Comparison of ENCODE assay signal across 8 cellular contexts in the genomic region with DNA sequence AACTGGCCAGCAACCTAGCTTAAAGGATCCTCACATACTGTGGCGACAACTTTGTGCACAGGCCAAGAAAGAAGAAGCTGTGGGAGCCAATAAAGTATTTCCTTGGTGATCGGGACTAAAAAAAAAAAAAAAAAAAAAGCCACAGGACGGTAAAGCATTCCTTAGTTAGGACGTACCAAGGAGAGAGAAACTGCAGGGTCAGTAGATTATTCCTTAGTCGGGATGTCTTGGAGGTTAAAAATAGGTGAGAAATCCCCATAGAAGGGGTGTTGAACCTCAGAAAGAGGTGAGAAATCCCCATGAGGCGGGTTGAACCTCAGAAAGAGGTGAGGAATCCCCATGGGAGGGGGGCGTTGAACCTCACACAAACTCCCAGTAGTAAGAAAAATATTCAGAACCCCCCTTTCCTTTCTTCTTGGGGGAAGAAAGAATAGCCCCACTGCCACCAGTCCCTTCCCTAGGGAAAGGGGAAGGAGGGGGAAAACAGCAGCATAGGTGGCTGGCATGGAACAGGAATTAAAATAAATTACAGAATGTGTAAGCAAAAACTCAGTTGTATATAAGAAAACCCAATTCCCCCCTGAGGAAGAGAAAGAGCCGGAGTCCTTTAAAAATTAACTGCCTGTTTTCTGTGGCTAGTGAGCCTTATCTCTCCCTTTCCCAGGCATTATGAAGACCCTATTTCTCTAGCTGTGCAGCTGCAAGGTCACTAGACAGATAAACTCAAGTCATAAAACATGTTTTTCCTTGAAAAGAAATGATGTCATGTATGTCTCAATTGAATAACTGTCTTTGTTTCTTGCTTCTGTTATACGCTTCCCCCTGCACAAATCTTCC. TPM values are rescaled to one million over a fixed set of nuclear protein-coding genes. Genes with fewer than 3 reads are reported as not detected.
DNase-seq lines count a peak whose midpoint lies in the region; ATAC-seq, FAIRE-seq and TF ChIP-seq lines count a peak whose summit lies in the region.

No MANE protein-coding gene starts in this region.

- peak overlapping the region; percentile 92 for H3K27ac ChIP-seq in parathyroid adenoma
- H3K27ac ChIP-seq in naive thymus-derived CD4-positive, alpha-beta T cell (ENCODE audit: low read depth, low read length) = no peak overlapping the region

- no peaks in the 10 kb centered on the region for H3K27me3 ChIP-seq in parathyroid adenoma (ENCODE audit: control insufficient read depth, insufficient read depth, low read length)
- H3K27me3 ChIP-seq in naive thymus-derived CD4-positive, alpha-beta T cell (ENCODE audit: control insufficient read depth in 2 of 2, insufficient read depth in 2 of 2, low read length in 2 of 2) = no peaks in the 10 kb centered on the region

- no peak overlapping the region for H3K9ac ChIP-seq in parathyroid adenoma

- H3K4me2 ChIP-seq in parathyroid adenoma (ENCODE audit: low read length) = peak overlapping the region; percentile 21

- FAIRE-seq in GM19239 (lab: Jason Lieb, UNC) = no peak

- BruUV-seq in Calu3 (replicated peaks; lab: Mats Ljungman, UMichigan) = no TSS peak

- no peaks in the 10 kb centered on the region for H3K79me2 ChIP-seq in parathyroid adenoma

- POLR2A ChIA-PET in naive thymus-derived CD4-positive, alpha-beta T cell (lab: Charles Lee) = interaction anchor here (0.6 kb wide), 1 partner anchor 1168 kb away, joined by 5 read pairs; no protein-coding TSS in a partner anchor

- no peak overlapping the region for H3K4me3 Mint-ChIP-seq in endothelial cell (ENCODE audit: unreplicated experiment)
- no peak overlapping the region for H3K4me3 Mint-ChIP-seq in Calu3 (ENCODE audit: low read depth, unreplicated experiment)
- H3K4me3 Mint-ChIP-seq in naive thymus-derived CD4-positive, alpha-beta T cell = peak overlapping the region in 2 of 10 donors; percentile 22 to 54

- H3K27ac Mint-ChIP-seq in endothelial cell (ENCODE audit: unreplicated experiment) (peak overlapping the region; percentile 74), Calu3 (ENCODE audit: unreplicated experiment) (no peak overlapping the region)
- peak overlapping the region in 2 of 9 donors; percentile 44 to 56 for H3K27ac Mint-ChIP-seq in naive thymus-derived CD4-positive, alpha-beta T cell

- H3K36me3 Mint-ChIP-seq in endothelial cell (ENCODE audit: low read depth, unreplicated experiment) (peaks cover 4% of the 10 kb centered on the region), Calu3 (ENCODE audit: insufficient read depth, unreplicated experiment) (peaks cover 14% of the 10 kb centered on the region)
- peaks cover 0 to 4% (median 2%) of the 10 kb centered on the region in 5 donors for H3K36me3 Mint-ChIP-seq in naive thymus-derived CD4-positive, alpha-beta T cell

- H3K9me3 Mint-ChIP-seq in endothelial cell (ENCODE audit: unreplicated experiment) (no peaks in the 10 kb centered on the region), Calu3 (ENCODE audit: low read depth, unreplicated experiment) (no peaks in the 10 kb centered on the region)
- peaks cover 0 to 3% (median 0%) of the 10 kb centered on the region in 11 donors for H3K9me3 Mint-ChIP-seq in naive thymus-derived CD4-positive, alpha-beta T cell

- peak overlapping the region; percentile 79 for H3K4me3 ChIP-seq in parathyroid adenoma (ENCODE audit: low read depth, low read length)
- no peak overlapping the region for H3K4me3 ChIP-seq in naive thymus-derived CD4-positive, alpha-beta T cell (ENCODE audit: low read length)

- TF ChIP-seq CTCF in endothelial cell (IDR thresholded peaks at IDR 0.05; ENCODE audit: unreplicated experiment) = no peak
- no peak for TF ChIP-seq CTCF in parathyroid adenoma (IDR thresholded peaks at IDR 0.05)
- TF ChIP-seq CTCF in Calu3 (IDR thresholded peaks at IDR 0.05; ENCODE audit: unreplicated experiment) = no peak

- no peaks in the 10 kb centered on the region for H3K9me3 ChIP-seq in parathyroid adenoma (ENCODE audit: control insufficient read depth, low read length)
- H3K9me3 ChIP-seq in naive thymus-derived CD4-positive, alpha-beta T cell (ENCODE audit: control insufficient read depth in 2 of 3, low read length in 3 of 3) = no peaks in the 10 kb centered on the region

- H3K36me3 ChIP-seq in parathyroid adenoma (ENCODE audit: control insufficient read depth, insufficient read depth, low read length) = no peaks in the 10 kb centered on the region
- peaks cover 0 to 6% (median 0%) of the 10 kb centered on the region in 3 experiments for H3K36me3 ChIP-seq in naive thymus-derived CD4-positive, alpha-beta T cell (ENCODE audit: control insufficient read depth in 2 of 3, insufficient read depth in 3 of 3, low read length in 3 of 3)

- peak; percentile 72 for DNase-seq in DMS53 (lab: John Stamatoyannopoulos, UW)
- peak; percentile 16 for DNase-seq in NCI-H2029 (lab: John Stamatoyannopoulos, UW)
- no peak for DNase-seq in endothelial cell (ENCODE audit: low spot score)
- no peak for DNase-seq in Calu3
- DNase-seq in GM19239 (ENCODE audit: insufficient read length, low spot score) = no peak
- DNase-seq in naive thymus-derived CD4-positive, alpha-beta T cell = no peak
- no peak for DNase-seq in effector CD4-positive, alpha-beta T cell

- CTCF ChIA-PET in Calu3 (lab: Charles Lee) = interaction anchor here (0.6 kb wide), 1 partner anchor 120 kb away, joined by 5 read pairs; no protein-coding TSS in a partner anchor
- CTCF ChIA-PET in naive thymus-derived CD4-positive, alpha-beta T cell (lab: Charles Lee) = no interaction called here

- peak overlapping the region; percentile 98 for H2AFZ ChIP-seq in parathyroid adenoma

- H3K27me3 Mint-ChIP-seq in endothelial cell (ENCODE audit: unreplicated experiment) (no peaks in the 10 kb centered on the region), Calu3 (ENCODE audit: unreplicated experiment) (no peaks in the 10 kb centered on the region)
- H3K27me3 Mint-ChIP-seq in naive thymus-derived CD4-positive, alpha-beta T cell = peaks cover 0 to 31% (median 0%) of the 10 kb centered on the region in 5 donors

- H3K4me1 ChIP-seq in parathyroid adenoma = peaks cover 26% of the 10 kb centered on the region
- H3K4me1 ChIP-seq in naive thymus-derived CD4-positive, alpha-beta T cell (ENCODE audit: control insufficient read depth in 2 of 2, insufficient read depth in 2 of 2, low read length in 2 of 2) = peaks cover 21 to 32% of the 10 kb centered on the region in 2 donors

- peaks cover 12% of the 10 kb centered on the region for H3K4me1 Mint-ChIP-seq in endothelial cell (ENCODE audit: unreplicated experiment)
- H3K4me1 Mint-ChIP-seq in Calu3 (ENCODE audit: low read depth, unreplicated experiment) = peaks cover 39% of the 10 kb centered on the region
- peaks cover 7 to 22% (median 11%) of the 10 kb centered on the region in 7 donors for H3K4me1 Mint-ChIP-seq in naive thymus-derived CD4-positive, alpha-beta T cell

- intact Hi-C loops in Calu3 (cut with micrococcal nuclease; ENCODE audit: unreplicated experiment) = loop anchor here (10.0 kb wide), 2 partner anchors 128 to 312 kb away; a partner anchor contains a TSS
- intact Hi-C loops in naive thymus-derived CD4-positive, alpha-beta T cell (cut with micrococcal nuclease) = loop anchor here (5.0 to 10.0 kb wide), 3 partner anchors 148 to 1184 kb away; a partner anchor contains a TSS

- ATAC-seq in naive thymus-derived CD4-positive, alpha-beta T cell = no peak

RNA-seq across cellular contexts. Expression of a gene that starts 26.8 kb away (rescaled TPM):
- total RNA-seq in endothelial cell (ENCODE audit: unreplicated experiment) (not detected), Calu3 (2022) (not detected in 2 replicates)
- total RNA-seq in naive thymus-derived CD4-positive, alpha-beta T cell = 10 to 100 TPM in 1 of 5 experiments, 1 to 10 TPM in 3, under 1 TPM in 1; 0.15 to 75.2 (median 5.1) TPM
- polyA plus RNA-seq in naive thymus-derived CD4-positive, alpha-beta T cell = 1 to 10 TPM in 1 of 2 donors, under 1 TPM in 1; 0.62 to 2.7 TPM

RNA-seq across cellular contexts. Expression of a gene that starts 46.5 kb away (rescaled TPM):
- total RNA-seq in endothelial cell (ENCODE audit: unreplicated experiment) (not detected), Calu3 (2022) (not detected in 2 replicates)
- 10 to 100 TPM in 1 of 5 experiments, under 1 TPM in 1, not detected in 3; 0.69 to 11.8 TPM for total RNA-seq in naive thymus-derived CD4-positive, alpha-beta T cell
- not detected for polyA plus RNA-seq in naive thymus-derived CD4-positive, alpha-beta T cell

RNA-seq across cellular contexts. Expression of a gene that starts 55.4 kb away (rescaled TPM):
- 0.49 TPM for total RNA-seq in endothelial cell (ENCODE audit: unreplicated experiment)
- total RNA-seq in Calu3 (2022) = 0.14 TPM in 1 of 2 replicates, not detected in the other
- 10 to 100 TPM in 1 of 5 experiments, 1 to 10 TPM in 3, under 1 TPM in 1; 0.92 to 82.5 (median 1.7) TPM for total RNA-seq in naive thymus-derived CD4-positive, alpha-beta T cell
- 1 to 10 TPM in 1 of 2 donors, under 1 TPM in 1; 0.68 to 1.9 TPM for polyA plus RNA-seq in naive thymus-derived CD4-positive, alpha-beta T cell

RNA-seq across cellular contexts. Expression of a gene that starts 57.3 kb away (rescaled TPM):
- total RNA-seq in endothelial cell (ENCODE audit: unreplicated experiment) = not detected
- total RNA-seq in Calu3 (2022) = not detected in 2 replicates
- 1 to 10 TPM in 2 of 5 experiments, under 1 TPM in 1, not detected in 2; 0.46 to 7.8 (median 1.6) TPM for total RNA-seq in naive thymus-derived CD4-positive, alpha-beta T cell
- not detected for polyA plus RNA-seq in naive thymus-derived CD4-positive, alpha-beta T cell

Comparison
In these comparisons a context has a peak if more than half of its experiments do, and no peak if none do; other contexts are left out.
1. DNase-seq: peak in DMS53 (single experiment) and NCI-H2029 (single experiment); none in endothelial cell (single experiment), Calu3 (single experiment), GM19239 (single experiment), naive thymus-derived CD4-positive, alpha-beta T cell (0 of 9) and effector CD4-positive, alpha-beta T cell (single experiment).